Comparison of ENCODE assay signal across 3 cellular contexts in the genomic region with DNA sequence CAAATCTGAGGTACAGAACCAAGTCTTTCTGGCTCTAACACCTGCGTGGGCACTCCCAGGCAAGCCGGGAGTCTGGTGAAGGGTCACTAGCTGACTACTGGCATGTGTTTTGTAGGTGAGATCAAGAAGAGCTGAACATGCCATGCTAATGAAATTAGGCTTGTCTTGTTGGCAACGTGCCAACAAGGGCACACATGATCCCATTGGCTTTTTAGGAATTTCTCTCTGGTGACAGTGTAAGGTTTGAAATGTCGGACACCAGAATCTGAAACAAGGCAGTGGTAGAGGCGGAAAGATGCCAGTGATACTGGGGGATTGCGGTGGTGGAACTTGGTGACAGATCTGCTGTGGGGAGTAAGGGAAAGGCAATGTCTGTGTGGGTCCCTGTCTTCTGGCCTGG.
A peak's percentile ranks its signal among the peaks of the same experiment; 100 is the strongest.
TF ChIP-seq lines count a peak whose summit lies in the region.

No MANE protein-coding gene starts in this region.

TF ChIP-seq in Ishikawa, 13 proteins besides CTCF, POLR2A, EP300 and RAD21:
- TF ChIP-seq CREB1 (IDR thresholded peaks at IDR 0.05; ENCODE audit: low read depth) = no peak
- TF ChIP-seq NFIC (IDR thresholded peaks at IDR 0.05) = peak; percentile 81

TF ChIP-seq in K562, 482 proteins besides CTCF, POLR2A, EP300 and RAD21:
- TF ChIP-seq NFIX (CRISPR knock-in tag; IDR thresholded peaks at IDR 0.05; ENCODE audit: low read depth) = peak; percentile 98
- no peak for TF ChIP-seq RNF219 (CRISPR knock-in tag; IDR thresholded peaks at IDR 0.05)
- TF ChIP-seq NFIC (IDR thresholded peaks at IDR 0.05) = peak; percentile 98
- no peak for TF ChIP-seq KHSRP (IDR thresholded peaks at IDR 0.05)
- TF ChIP-seq STAT5B (CRISPR knock-in tag; IDR thresholded peaks at IDR 0.05) = no peak
- no peak for TF ChIP-seq NBN (IDR thresholded peaks at IDR 0.05; ENCODE audit: low read depth)
- TF ChIP-seq KDM2B (CRISPR knock-in tag; IDR thresholded peaks at IDR 0.05) = no peak
- no peak for TF ChIP-seq CBFB (CRISPR knock-in tag; IDR thresholded peaks at IDR 0.05)
- TF ChIP-seq YY1 (IDR thresholded peaks at IDR 0.05; ENCODE audit: borderline replicate concordance in 1 of 3, control insufficient read depth in 1 of 3, extremely low read depth in 1 of 3, insufficient read depth in 3 of 3, insufficient read length in 1 of 3, insufficient replicate concordance in 2 of 3, low read depth in 1 of 3, low read length in 2 of 3) = no peak
- TF ChIP-seq NR3C1 (CRISPR knock-in tag; IDR thresholded peaks at IDR 0.05) = no peak
- TF ChIP-seq, protein P1, sequence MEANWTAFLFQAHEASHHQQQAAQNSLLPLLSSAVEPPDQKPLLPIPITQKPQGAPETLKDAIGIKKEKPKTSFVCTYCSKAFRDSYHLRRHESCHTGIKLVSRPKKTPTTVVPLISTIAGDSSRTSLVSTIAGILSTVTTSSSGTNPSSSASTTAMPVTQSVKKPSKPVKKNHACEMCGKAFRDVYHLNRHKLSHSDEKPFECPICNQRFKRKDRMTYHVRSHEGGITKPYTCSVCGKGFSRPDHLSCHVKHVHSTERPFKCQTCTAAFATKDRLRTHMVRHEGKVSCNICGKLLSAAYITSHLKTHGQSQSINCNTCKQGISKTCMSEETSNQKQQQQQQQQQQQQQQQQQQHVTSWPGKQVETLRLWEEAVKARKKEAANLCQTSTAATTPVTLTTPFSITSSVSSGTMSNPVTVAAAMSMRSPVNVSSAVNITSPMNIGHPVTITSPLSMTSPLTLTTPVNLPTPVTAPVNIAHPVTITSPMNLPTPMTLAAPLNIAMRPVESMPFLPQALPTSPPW (CRISPR knock-in tag; IDR thresholded peaks at IDR 0.05) = no peak
- TF ChIP-seq RB1 (IDR thresholded peaks at IDR 0.05; ENCODE audit: low read depth) = no peak
- TF ChIP-seq E2F3 (CRISPR knock-in tag; IDR thresholded peaks at IDR 0.05) = no peak
- peak; percentile 69 for TF ChIP-seq SMAD1 (IDR thresholded peaks at IDR 0.05; ENCODE audit: low read depth, low read length, partially characterized antibody)
- TF ChIP-seq KLF13 (tag; IDR thresholded peaks at IDR 0.05; ENCODE audit: borderline replicate concordance, low read depth) = no peak
- TF ChIP-seq CBX5 (IDR thresholded peaks at IDR 0.05; ENCODE audit: borderline replicate concordance, low read depth) = no peak

TF ChIP-seq in endothelial cell of umbilical vein, 7 proteins besides CTCF, POLR2A, EP300 and RAD21:
- no peak for TF ChIP-seq FOS (IDR thresholded peaks at IDR 0.05; ENCODE audit: borderline replicate concordance, insufficient read depth, low read length)
TF ChIP-seq in endothelial cell of umbilical vein: peak in this region for 0.
